Comparison of ENCODE assay signal across 9 cellular contexts in the genomic region with DNA sequence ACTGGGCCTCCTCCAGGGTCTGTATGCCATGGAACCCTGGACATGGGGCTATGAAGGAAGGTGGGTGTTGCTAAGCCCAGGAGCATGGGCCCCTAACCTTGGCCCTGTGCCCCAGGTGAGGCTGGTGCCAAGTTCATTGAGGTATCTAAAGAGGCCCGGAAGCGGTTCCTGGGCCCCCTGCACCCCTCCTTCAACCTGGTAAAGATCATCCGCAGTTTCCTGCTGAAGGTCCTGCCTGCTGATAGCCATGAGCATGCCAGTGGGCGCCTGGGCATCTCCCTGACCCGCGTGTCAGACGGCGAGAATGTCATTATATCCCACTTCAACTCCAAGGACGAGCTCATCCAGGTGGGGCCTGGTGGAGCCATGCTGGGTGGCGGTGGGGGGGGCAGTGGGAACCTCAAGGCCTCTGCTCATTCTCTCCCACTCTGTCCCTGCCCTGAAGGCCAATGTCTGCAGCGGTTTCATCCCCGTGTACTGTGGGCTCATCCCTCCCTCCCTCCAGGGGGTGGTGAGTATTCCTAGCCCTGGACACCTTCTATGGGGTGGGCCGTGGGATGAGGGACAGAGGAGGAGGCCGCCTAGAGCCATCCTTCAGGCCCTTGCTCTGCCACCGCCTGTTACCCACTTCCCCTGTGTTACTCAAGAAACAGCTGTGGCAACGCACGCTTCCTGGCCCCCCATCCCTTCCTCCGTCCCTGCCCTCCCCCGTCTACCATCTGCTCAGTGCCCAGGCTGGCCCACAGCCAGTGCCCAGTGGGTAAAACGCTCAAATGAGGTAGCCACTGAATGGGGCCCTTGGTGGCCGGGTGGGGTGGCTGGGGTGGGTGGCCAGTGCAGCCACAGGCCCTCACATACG. TPM values are rescaled to one million over a fixed set of nuclear protein-coding genes. Genes with fewer than 3 reads are reported as not detected.
DNase-seq lines count a peak whose midpoint lies in the region; ATAC-seq and TF ChIP-seq lines count a peak whose summit lies in the region.
"Had no signal": no experiment of that assay in that cellular context is flagged by ENCODE, and none has a peak within 500 bp of the region (broad histone marks: within the 10 kb centered on the region; RNA-seq: fewer than 3 reads in every experiment).

No MANE protein-coding gene starts in this region.

- H2AFZ ChIP-seq in Loucy (ENCODE audit: low read length), result no peak overlapping the region

- peak overlapping the region; percentile 81 for H3K4me3 ChIP-seq in AG09309 (ENCODE audit: control insufficient read depth, low read depth, low read length)
- H3K4me3 ChIP-seq in Loucy (ENCODE audit: low read length, poor library complexity, severe bottlenecking), result peak overlapping the region; percentile 89
- H3K4me3 ChIP-seq in coronary artery, result peak overlapping the region; percentile 91

- peak overlapping the region; percentile 81 for H3K9ac ChIP-seq in Loucy (ENCODE audit: low read depth, low read length, poor library complexity, severe bottlenecking)

- H3K4me3 Mint-ChIP-seq in natural killer cell, result peak overlapping the region; percentile 37

- no peaks in the 10 kb centered on the region for H3K9me3 ChIP-seq in Loucy (ENCODE audit: insufficient read depth, low read depth, low read length)

- H4K20me1 ChIP-seq in Loucy (ENCODE audit: insufficient read depth, low read length, poor library complexity, severe bottlenecking), result peaks cover 27% of the 10 kb centered on the region

- ATAC-seq in natural killer cell, result no peak

- no peaks in the 10 kb centered on the region for H3K27me3 Mint-ChIP-seq in natural killer cell (ENCODE audit: low read depth in 2 of 2)

- H3K79me2 ChIP-seq in Loucy (ENCODE audit: insufficient read depth, low read length), result peaks cover 24% of the 10 kb centered on the region

- DNase-seq in AG09309 (ENCODE audit: low read depth) (no peak), coronary artery (ENCODE audit: low spot score) (no peak), natural killer cell (no peak), NCI-H226 (no peak), NCI-H1694 treated with DMSO at 0.1 percent for 48 hours (lab: John Stamatoyannopoulos, UW) (no peak)
- no peak for DNase-seq in effector CD8-positive, alpha-beta T cell (lab: John Stamatoyannopoulos, UW)
- DNase-seq in activated CD8-positive, alpha-beta memory T cell treated with anti-CD3 and anti-CD28 coated beads for 24 hours, result no peak
- DNase-seq: stimulated activated CD4-positive, alpha-beta T cell treated with anti-CD3 and anti-CD28 coated beads, Interleukin-4, amount 100 ng/mL, for 1 hour had no signal

- H3K27ac Mint-ChIP-seq in natural killer cell, result peak overlapping the region in 1 of 2 donors; percentile 14

- H3K4me1 ChIP-seq in Loucy (ENCODE audit: insufficient read depth, low read length, poor library complexity, severe bottlenecking), result peaks cover 29% of the 10 kb centered on the region

- no peaks in the 10 kb centered on the region for H3K27me3 ChIP-seq in Loucy (ENCODE audit: insufficient read depth, low read length, poor library complexity, severe bottlenecking)

- peaks cover 0 to 17% of the 10 kb centered on the region in 2 donors for H3K4me1 Mint-ChIP-seq in natural killer cell

- no peaks in the 10 kb centered on the region for H3K9me2 ChIP-seq in Loucy (replicated peaks; ENCODE audit: low read depth, low read length)

- no peaks in the 10 kb centered on the region for H3K9me3 Mint-ChIP-seq in natural killer cell

- H3K36me3 ChIP-seq in Loucy (ENCODE audit: insufficient read depth, low read length), result no peaks in the 10 kb centered on the region

- intact Hi-C loops in natural killer cell (cut with micrococcal nuclease), result no loop called here

- H3F3A ChIP-seq in Loucy (ENCODE audit: low read depth), result no peaks in the 10 kb centered on the region

- no peak for TF ChIP-seq CTCF in AG09309 (IDR thresholded peaks at IDR 0.05; ENCODE audit: control insufficient read depth, insufficient read depth, low read depth, low read length, missing control alignments)
- no peak for TF ChIP-seq CTCF in Loucy (conservative IDR thresholded peaks at IDR 0.05; ENCODE audit: low read length)
- no peak for TF ChIP-seq CTCF in coronary artery (IDR thresholded peaks at IDR 0.05)
- no peak for TF ChIP-seq CTCF in natural killer cell (IDR thresholded peaks at IDR 0.05)

- no peaks in the 10 kb centered on the region for H3K36me3 Mint-ChIP-seq in natural killer cell

- peak overlapping the region; percentile 93 to 99 for H3K27ac ChIP-seq in coronary artery

- peak overlapping the region; percentile 97 for H3K4me2 ChIP-seq in Loucy (ENCODE audit: low read depth, low read length, poor library complexity, severe bottlenecking)

RNA-seq across cellular contexts. Expression of a gene that starts 3.0 kb away (rescaled TPM):
- total RNA-seq in natural killer cell, result 100 to 1,000 TPM; 184 to 218 (median 201) TPM

RNA-seq across cellular contexts. Expression of a gene that starts 6.0 kb away (rescaled TPM):
- total RNA-seq in natural killer cell, result 10 to 100 TPM in 1 of 3 donors, 1 to 10 TPM in 2; 3.4 to 10.1 (median 3.8) TPM

RNA-seq across cellular contexts. Expression of a gene that starts 11.0 kb away (rescaled TPM):
- 10 to 100 TPM; 40.9 to 68.3 (median 52.9) TPM for total RNA-seq in natural killer cell

RNA-seq across cellular contexts. Expression of a gene that starts 12.0 kb away (rescaled TPM):
- 1,000 to 10,000 TPM; 1,482 to 1,846 (median 1,534) TPM for total RNA-seq in natural killer cell

RNA-seq across cellular contexts. Expression of a gene that starts 16.7 kb away (rescaled TPM):
- 10 to 100 TPM; 24.3 to 30.9 (median 25.2) TPM for total RNA-seq in natural killer cell
